In genomic region chr7:24908166-24908565, GRCh38 we compare ENCODE assay signal across 29 cellular contexts.
DNase-seq lines count a peak whose midpoint lies in the region; ATAC-seq, FAIRE-seq and TF ChIP-seq lines count a peak whose summit lies in the region.
"Had no signal": no experiment of that assay in that cellular context is flagged by ENCODE, and none has a peak within 500 bp of the region (broad histone marks: within the 10 kb centered on the region; RNA-seq: fewer than 3 reads in every experiment).

No MANE protein-coding gene starts in this region.

- H3K36me3 ChIP-seq in CD8-positive, alpha-beta memory T cell (ENCODE audit: insufficient read depth, low read length): no peaks in the 10 kb centered on the region
- no peaks in the 10 kb centered on the region for H3K36me3 ChIP-seq in Loucy (ENCODE audit: insufficient read depth, low read length)
- no peaks in the 10 kb centered on the region for H3K36me3 ChIP-seq in GM12878 (ENCODE audit: control insufficient read depth in 2 of 2, insufficient read depth in 2 of 2, low read length in 1 of 2)
- no peaks in the 10 kb centered on the region for H3K36me3 ChIP-seq in mesenchymal stem cell (ENCODE audit: control insufficient read depth in 1 of 2, insufficient read depth in 2 of 2, low read depth in 1 of 2, low read length in 2 of 2)
- H3K36me3 ChIP-seq: cardiac muscle cell, ovary, spleen, upper lobe of left lung had no signal

- ATAC-seq in GM12878: no peak
- no peak for ATAC-seq in natural killer cell treated with Interleukin-12 subunit alpha and Interleukin-12 subunit beta and Interleukin-15 and Interleukin-18, amount 100 ng/mL, for 72 hours

- H3K4me3 Mint-ChIP-seq in CD8-positive, alpha-beta memory T cell: no peak overlapping the region
- H3K4me3 Mint-ChIP-seq in natural killer cell treated with Interleukin-12 subunit alpha and Interleukin-12 subunit beta and Interleukin-15 and Interleukin-18, amount 100 ng/mL, for 72 hours: no peak overlapping the region
- H3K4me3 Mint-ChIP-seq: activated CD8-positive, alpha-beta T cell treated with anti-CD3 and anti-CD28 coated beads, Interleukin-2, amount 10 ng/mL, durations not matched to agents 7 days and 5 days; nephron progenitor cell had no signal

- peak overlapping the region; percentile 94 for H3K4me2 ChIP-seq in Loucy (ENCODE audit: low read depth, low read length, poor library complexity, severe bottlenecking)
- H3K4me2 ChIP-seq in GM12878 (ENCODE audit: control insufficient read depth, insufficient read depth): peak overlapping the region; percentile 68
- H3K4me2 ChIP-seq in mesenchymal stem cell (ENCODE audit: low read length, poor library complexity, severe bottlenecking): no peak overlapping the region
- H3K4me2 ChIP-seq: BLaER1, KMS-11 had no signal

- no peaks in the 10 kb centered on the region for H3K9me3 Mint-ChIP-seq in CD8-positive, alpha-beta memory T cell
- peaks cover under 1% of the 10 kb centered on the region for H3K9me3 Mint-ChIP-seq in natural killer cell treated with Interleukin-12 subunit alpha and Interleukin-12 subunit beta and Interleukin-15 and Interleukin-18, amount 100 ng/mL, for 72 hours
- H3K9me3 Mint-ChIP-seq: activated T-helper 2 cell treated with anti-CD3 and anti-CD28 coated beads, Interferon-gamma antibody, Interleukin-2, Interleukin-4, amounts not matched to agents 10 μg/mL and 5 μg/mL and 100 μg/mL, durations not matched to agents 14 hours and 24 hours and 36 hours; nephron progenitor cell had no signal

- SMC1A ChIA-PET in GM12878 (lab: Charles Lee; ENCODE audit: uncharacterized antibody, unreplicated experiment): interaction anchor here (0.9 to 7.8 kb wide), 10 partner anchors 7 to 86 kb away, joined by 3 to 93 read pairs (median 6); no protein-coding TSS in a partner anchor

- no peak overlapping the region for H3K27ac ChIP-seq in CD8-positive, alpha-beta memory T cell (ENCODE audit: low read depth, low read length)
- H3K27ac ChIP-seq in GM12878 (ENCODE audit: control insufficient read depth, insufficient read depth): peak overlapping the region; percentile 80
- H3K27ac ChIP-seq in mesenchymal stem cell (ENCODE audit: low read length, poor library complexity, severe bottlenecking): peak overlapping the region; percentile 97
- no peak overlapping the region for H3K27ac ChIP-seq in caudate nucleus (ENCODE audit: low read depth, low read length)
- H3K27ac ChIP-seq: BLaER1, cardiac muscle cell, KMS-11, ovary, RWPE1, upper lobe of left lung had no signal

- H3K9me2 ChIP-seq in Loucy (replicated peaks; ENCODE audit: low read depth, low read length): no peaks in the 10 kb centered on the region

- no peak overlapping the region for H2BK120ac ChIP-seq in mesenchymal stem cell (ENCODE audit: low read depth, low read length)

- no peak for DNase-seq in CD8-positive, alpha-beta memory T cell
- DNase-seq in GM12878 (ENCODE audit: low read depth, low spot score) (no peak), mesenchymal stem cell (no peak), GM20000 (ENCODE audit: low spot score) (no peak), caudate nucleus (lab: John Stamatoyannopoulos, UW) (no peak)
- no peak for DNase-seq in activated CD4-positive, alpha-beta T cell treated with anti-CD3 and anti-CD28 coated beads, Interleukin-2, amount 50 U/mL, for 1 hour
- no peak for DNase-seq in natural killer cell treated with Interleukin-12 subunit alpha and Interleukin-12 subunit beta and Interleukin-15 and Interleukin-18, amount 100 ng/mL, for 72 hours (ENCODE audit: low spot score)
- DNase-seq: DMS79; GF-D8; kidney; mucosa of descending colon; MV-4-11; NCI-H187; NCI-H526; nephron progenitor cell; ovary; retina; spleen; stimulated activated CD4-positive, alpha-beta T cell treated with anti-CD3 and anti-CD28 coated beads, Interleukin-4, amount 100 ng/mL, for 1 hour; substantia nigra; upper lobe of left lung had no signal

- no peak for FAIRE-seq in GM12878 (lab: Jason Lieb, UNC)
- FAIRE-seq: kidney had no signal

- H4K20me1 ChIP-seq in Loucy (ENCODE audit: insufficient read depth, low read length, poor library complexity, severe bottlenecking) (no peaks in the 10 kb centered on the region), GM12878 (ENCODE audit: control insufficient read depth, insufficient read depth) (no peaks in the 10 kb centered on the region)
- H4K20me1 ChIP-seq: BLaER1 had no signal

- no peaks in the 10 kb centered on the region for H3K27me3 Mint-ChIP-seq in CD8-positive, alpha-beta memory T cell
- H3K27me3 Mint-ChIP-seq in natural killer cell treated with Interleukin-12 subunit alpha and Interleukin-12 subunit beta and Interleukin-15 and Interleukin-18, amount 100 ng/mL, for 72 hours: no peaks in the 10 kb centered on the region

- no peak overlapping the region for H3K4ac ChIP-seq in mesenchymal stem cell (ENCODE audit: low read depth in 1 of 2, low read length in 2 of 2)

- no peak overlapping the region for H2BK15ac ChIP-seq in mesenchymal stem cell (ENCODE audit: low read depth, poor library complexity, severe bottlenecking)

- peaks cover 4 to 51% (median 39%) of the 10 kb centered on the region in 3 donors for H3K4me1 Mint-ChIP-seq in CD8-positive, alpha-beta memory T cell
- H3K4me1 Mint-ChIP-seq in natural killer cell treated with Interleukin-12 subunit alpha and Interleukin-12 subunit beta and Interleukin-15 and Interleukin-18, amount 100 ng/mL, for 72 hours (ENCODE audit: low read depth in 2 of 2): peaks cover 41 to 43% of the 10 kb centered on the region in 2 donors

- TF ChIP-seq RAD21 in GM12878 (IDR thresholded peaks at IDR 0.05; ENCODE audit: insufficient read depth, low read depth, low read length): no peak

- no peak overlapping the region for H3K23ac ChIP-seq in mesenchymal stem cell (ENCODE audit: low read length in 2 of 2)

- H2AK5ac ChIP-seq in mesenchymal stem cell (ENCODE audit: low read length, severe bottlenecking): no peak overlapping the region

- intact Hi-C loops in GM12878 (cut with micrococcal nuclease; ENCODE audit: unreplicated experiment): no loop called here

- no TSS peak for BruUV-seq in GM12878 (replicated peaks; lab: Mats Ljungman, UMichigan)

- no peak overlapping the region for H2BK12ac ChIP-seq in mesenchymal stem cell (ENCODE audit: low read length in 2 of 2)

- H3K18ac ChIP-seq in mesenchymal stem cell (ENCODE audit: low read depth in 1 of 2, low read length in 2 of 2): no peak overlapping the region

- H3K14ac ChIP-seq in mesenchymal stem cell (ENCODE audit: low read length in 2 of 2): no peak overlapping the region

- H4K91ac ChIP-seq in mesenchymal stem cell (ENCODE audit: low read length): no peak overlapping the region

- RAD21 ChIA-PET in GM12878 (lab: Charles Lee; ENCODE audit: unreplicated experiment): interaction anchor here (0.9 to 1.2 kb wide), 3 partner anchors 8 to 58 kb away, joined by 3 to 5 read pairs (median 4); no protein-coding TSS in a partner anchor

- H3K4me3 ChIP-seq in CD8-positive, alpha-beta memory T cell (ENCODE audit: low read length): peak overlapping the region; percentile 22
- H3K4me3 ChIP-seq in Loucy (ENCODE audit: low read length, poor library complexity, severe bottlenecking) (peak overlapping the region; percentile 62), GM12878 (peak overlapping the region; percentile 4; the same call in 1 of the 2 replicates), mesenchymal stem cell (ENCODE audit: insufficient read depth in 1 of 2, low read depth in 1 of 2, low read length in 2 of 2) (no peak overlapping the region)
- H3K4me3 ChIP-seq: BLaER1, cardiac muscle cell, mucosa of descending colon, ovary, upper lobe of left lung had no signal

- H3K9ac ChIP-seq in Loucy (ENCODE audit: low read depth, low read length, poor library complexity, severe bottlenecking) (peak overlapping the region; percentile 84), GM12878 (ENCODE audit: control insufficient read depth, insufficient read depth, low read length) (peak overlapping the region; percentile 39; the same call in 1 of the 2 replicates), mesenchymal stem cell (ENCODE audit: low read length) (no peak overlapping the region)
- H3K9ac ChIP-seq: BLaER1, KMS-11 had no signal

- H3K9me3 ChIP-seq in CD8-positive, alpha-beta memory T cell (ENCODE audit: low read length): no peaks in the 10 kb centered on the region
- H3K9me3 ChIP-seq in Loucy (ENCODE audit: insufficient read depth, low read depth, low read length) (no peaks in the 10 kb centered on the region), GM12878 (replicated peaks; ENCODE audit: control insufficient read depth, insufficient read depth, low read length) (no peaks in the 10 kb centered on the region), mesenchymal stem cell (ENCODE audit: control insufficient read depth, low read length) (no peaks in the 10 kb centered on the region)
- H3K9me3 ChIP-seq: mucosa of descending colon, ovary, spleen, upper lobe of left lung had no signal

- H3F3A ChIP-seq in Loucy (ENCODE audit: low read depth): peaks cover 25% of the 10 kb centered on the region

- H2AFZ ChIP-seq in Loucy (ENCODE audit: low read length) (no peak overlapping the region), GM12878 (ENCODE audit: control insufficient read depth, low read depth, low read length) (no peak overlapping the region), mesenchymal stem cell (ENCODE audit: low read depth, low read length) (no peak overlapping the region)

- 53% methylated on average over 3 of the region's 3 CpGs for WGBS in GM12878 (ENCODE audit: insufficient coverage, insufficient replicate concordance, low lambda C conversion rate, missing lambda C conversion rate)
- WGBS in mesenchymal stem cell: 84% methylated on average over 3 of the region's 3 CpGs

- CTCF ChIA-PET in CD8-positive, alpha-beta memory T cell (lab: Charles Lee): interaction anchor here (3.6 kb wide), 1 partner anchor 72 kb away, joined by 26 read pairs; the partner anchor contains the start of gene OSBPL3
- CTCF ChIA-PET in GM12878 (lab: Yijun Ruan, JAX): interaction anchor here (0.8 to 4.0 kb wide), 6 partner anchors 20 to 186 kb away, joined by 3 to 19 read pairs (median 4); partner anchors contain the start of gene OSBPL3

- H3K79me2 ChIP-seq in Loucy (ENCODE audit: insufficient read depth, low read length): peaks cover 86% of the 10 kb centered on the region
- peaks cover 63% of the 10 kb centered on the region for H3K79me2 ChIP-seq in GM12878 (ENCODE audit: control insufficient read depth, insufficient read depth, low read length)

- no peak overlapping the region for H4K8ac ChIP-seq in mesenchymal stem cell (ENCODE audit: low read length)

- H3K36me3 Mint-ChIP-seq in CD8-positive, alpha-beta memory T cell: peaks cover 0 to 3% (median 0%) of the 10 kb centered on the region in 3 donors
- no peaks in the 10 kb centered on the region for H3K36me3 Mint-ChIP-seq in natural killer cell treated with Interleukin-12 subunit alpha and Interleukin-12 subunit beta and Interleukin-15 and Interleukin-18, amount 100 ng/mL, for 72 hours

- TF ChIP-seq CTCF in Loucy (conservative IDR thresholded peaks at IDR 0.05; ENCODE audit: low read length) (no peak), GM12878 (IDR thresholded peaks at IDR 0.05 in 2 of 3, conservative IDR thresholded peaks at IDR 0.05 in 1 of 3; ENCODE audit: control insufficient read depth in 2 of 3, extremely low read depth in 1 of 3, insufficient read depth in 1 of 3, low read depth in 3 of 3, low read length in 3 of 3) (no peak), GM20000 (IDR thresholded peaks at IDR 0.05; ENCODE audit: extremely low read depth, missing control alignments) (no peak)

- peaks cover 80% of the 10 kb centered on the region for H3K4me1 ChIP-seq in CD8-positive, alpha-beta memory T cell (ENCODE audit: insufficient read depth, low read length)
- H3K4me1 ChIP-seq in Loucy (ENCODE audit: insufficient read depth, low read length, poor library complexity, severe bottlenecking) (peaks cover 93% of the 10 kb centered on the region), GM12878 (ENCODE audit: control insufficient read depth, insufficient read depth, low read length) (peaks cover 59% of the 10 kb centered on the region), mesenchymal stem cell (ENCODE audit: control insufficient read depth, insufficient read depth, low read depth, low read length) (peaks cover 11% of the 10 kb centered on the region)

- H3K27me3 ChIP-seq in CD8-positive, alpha-beta memory T cell (ENCODE audit: insufficient read depth, low read length, poor library complexity, severe bottlenecking): no peaks in the 10 kb centered on the region
- H3K27me3 ChIP-seq in Loucy (ENCODE audit: insufficient read depth, low read length, poor library complexity, severe bottlenecking) (no peaks in the 10 kb centered on the region), GM12878 (replicated peaks in 1 of 2; ENCODE audit: control insufficient read depth in 2 of 2, insufficient read depth in 2 of 2, low read length in 1 of 2) (no peaks in the 10 kb centered on the region), mesenchymal stem cell (ENCODE audit: control insufficient read depth in 1 of 2, insufficient read depth in 1 of 2, low read length in 2 of 2) (no peaks in the 10 kb centered on the region)
- H3K27me3 ChIP-seq: BLaER1, cardiac muscle cell, ovary, spleen, upper lobe of left lung had no signal

- no peak for TF ChIP-seq EP300 in GM12878 (IDR thresholded peaks at IDR 0.05; ENCODE audit: borderline replicate concordance in 1 of 2, control insufficient read depth in 1 of 2, low read depth in 2 of 2, low read length in 2 of 2)

- in situ Hi-C loops in GM12878 (cut with MboI): loop anchor here (25.0 kb wide), 1 partner anchor 1054 kb away; no protein-coding TSS in a partner anchor

- H2BK5ac ChIP-seq in mesenchymal stem cell (ENCODE audit: low read depth, low read length, poor library complexity, severe bottlenecking): no peak overlapping the region

- POLR2A ChIA-PET in CD8-positive, alpha-beta memory T cell (lab: Charles Lee): no interaction called here
- POLR2A ChIA-PET in GM12878 (lab: Charles Lee): interaction anchor here (0.8 to 4.6 kb wide), 6 partner anchors 8 to 86 kb away, joined by 3 to 29 read pairs (median 4); partner anchors contain the start of gene OSBPL3

- H3K79me1 ChIP-seq in mesenchymal stem cell (replicated peaks; ENCODE audit: low read length, poor library complexity, severe bottlenecking): peaks cover 27% of the 10 kb centered on the region

- TF ChIP-seq POLR2A in GM12878 (IDR thresholded peaks at IDR 0.05; ENCODE audit: low read depth, low read length): no peak

- no peak overlapping the region for H3K27ac Mint-ChIP-seq in CD8-positive, alpha-beta memory T cell
- no peak overlapping the region for H3K27ac Mint-ChIP-seq in natural killer cell treated with Interleukin-12 subunit alpha and Interleukin-12 subunit beta and Interleukin-15 and Interleukin-18, amount 100 ng/mL, for 72 hours
- H3K27ac Mint-ChIP-seq: activated CD8-positive, alpha-beta T cell treated with anti-CD3 and anti-CD28 coated beads, Interleukin-2, amount 10 ng/mL, durations not matched to agents 7 days and 5 days; activated naive CD4-positive, alpha-beta T cell treated with anti-CD3 and anti-CD28 coated beads, Interleukin-2, amount 50 U/mL, for 72 hours; activated T-helper 2 cell treated with anti-CD3 and anti-CD28 coated beads, Interferon-gamma antibody, Interleukin-2, Interleukin-4, amounts not matched to agents 10 μg/mL and 5 μg/mL and 100 μg/mL, durations not matched to agents 14 hours and 24 hours and 36 hours; nephron progenitor cell had no signal

Comparison
In these comparisons a context has a peak if more than half of its experiments do, and no peak if none do; other contexts are left out.
1. H3K27ac ChIP-seq: peak in GM12878 (single experiment) and mesenchymal stem cell (single experiment); none in CD8-positive, alpha-beta memory T cell (single experiment) and caudate nucleus (single experiment).
2. H3K4me3 ChIP-seq: peak in CD8-positive, alpha-beta memory T cell (single experiment), Loucy (single experiment) and GM12878 (single experiment); none in mesenchymal stem cell (0 of 2).